Comparison of ENCODE assay signal across 9 cellular contexts in genomic region chr9:109914280-109915027, GRCh38.
A peak's percentile ranks its signal among the peaks of the same experiment; 100 is the strongest.
DNase-seq lines count a peak whose midpoint lies in the region; ATAC-seq and TF ChIP-seq lines count a peak whose summit lies in the region.
"Had no signal": no experiment of that assay in that cellular context is flagged by ENCODE, and none has a peak within 500 bp of the region (broad histone marks: within the 10 kb centered on the region; RNA-seq: fewer than 3 reads in every experiment).

No MANE protein-coding gene starts in this region.

- no peak for TF ChIP-seq CTCF in GM12875 (IDR thresholded peaks at IDR 0.05; ENCODE audit: borderline replicate concordance, insufficient read depth, low read depth, low read length)
- no peak for TF ChIP-seq CTCF in sigmoid colon (IDR thresholded peaks at IDR 0.05)

- H3K4me1 ChIP-seq in Karpas-422 (ENCODE audit: low read length) = peaks cover 28% of the 10 kb centered on the region
- H3K4me1 ChIP-seq in sigmoid colon = peaks cover 0 to 32% (median 19%) of the 10 kb centered on the region in 4 donors

- H3K9me2 ChIP-seq in Karpas-422 (replicated peaks; ENCODE audit: insufficient read depth, low read length) = no peaks in the 10 kb centered on the region

- no peaks in the 10 kb centered on the region for H3K27me3 ChIP-seq in Karpas-422 (ENCODE audit: low read length)
- no peaks in the 10 kb centered on the region for H3K27me3 ChIP-seq in sigmoid colon

- peak overlapping the region; percentile 20 for H3K4me2 ChIP-seq in Karpas-422 (ENCODE audit: low read depth, low read length, poor library complexity, severe bottlenecking)

- ATAC-seq in GM21737 (IDR thresholded peaks at IDR 0.05; ENCODE audit: unreplicated experiment) = peak; percentile 56
- peak; percentile 61 for ATAC-seq in left lobe of liver
- ATAC-seq in GM19328 (IDR thresholded peaks at IDR 0.05; ENCODE audit: unreplicated experiment) = no peak

- intact Hi-C loops in sigmoid colon (cut with DNase I) = no loop called here

- H3K27ac ChIP-seq in Karpas-422 (ENCODE audit: low read length) (no peak overlapping the region), sigmoid colon (no peak overlapping the region)

- peak; percentile 46 for DNase-seq in Karpas-422
- no peak for DNase-seq in left lobe of liver (ENCODE audit: low spot score)
- no peak for DNase-seq in sigmoid colon
- DNase-seq in cerebellum (ENCODE audit: low spot score) = no peak
- DNase-seq in nucleus accumbens (lab: John Stamatoyannopoulos, UW) = no peak
- DNase-seq: NCI-H1436 had no signal

- TF ChIP-seq POLR2A in sigmoid colon (IDR thresholded peaks at IDR 0.05) = no peak

- TF ChIP-seq EP300 in sigmoid colon (IDR thresholded peaks at IDR 0.05) = no peak

- H2AFZ ChIP-seq in Karpas-422 (ENCODE audit: low read length) = no peak overlapping the region; the same call in 1 of the 2 replicates

- 85 to 90% methylated on average over 4 of the region's 4 CpGs for WGBS in sigmoid colon, 2 donors

- no peaks in the 10 kb centered on the region for H3K36me3 ChIP-seq in Karpas-422 (ENCODE audit: insufficient read depth, low read length)
- H3K36me3 ChIP-seq in sigmoid colon = no peaks in the 10 kb centered on the region

- H3K4me3 ChIP-seq in GM12875 (ENCODE audit: low read depth, low read length) (peak overlapping the region; percentile 23), Karpas-422 (ENCODE audit: low read length) (no peak overlapping the region), sigmoid colon (no peak overlapping the region)

- H3K9me3 ChIP-seq in Karpas-422 (ENCODE audit: low read length) (no peaks in the 10 kb centered on the region), sigmoid colon (no peaks in the 10 kb centered on the region)

- no peaks in the 10 kb centered on the region for H4K20me1 ChIP-seq in Karpas-422 (ENCODE audit: insufficient read depth, low read depth, low read length)

- H3K9ac ChIP-seq in Karpas-422 (ENCODE audit: low read length) = no peak overlapping the region

- H3K79me2 ChIP-seq in Karpas-422 (ENCODE audit: low read length) = no peaks in the 10 kb centered on the region
